Comparison of ENCODE assay signal across 9 cellular contexts in the genomic region with DNA sequence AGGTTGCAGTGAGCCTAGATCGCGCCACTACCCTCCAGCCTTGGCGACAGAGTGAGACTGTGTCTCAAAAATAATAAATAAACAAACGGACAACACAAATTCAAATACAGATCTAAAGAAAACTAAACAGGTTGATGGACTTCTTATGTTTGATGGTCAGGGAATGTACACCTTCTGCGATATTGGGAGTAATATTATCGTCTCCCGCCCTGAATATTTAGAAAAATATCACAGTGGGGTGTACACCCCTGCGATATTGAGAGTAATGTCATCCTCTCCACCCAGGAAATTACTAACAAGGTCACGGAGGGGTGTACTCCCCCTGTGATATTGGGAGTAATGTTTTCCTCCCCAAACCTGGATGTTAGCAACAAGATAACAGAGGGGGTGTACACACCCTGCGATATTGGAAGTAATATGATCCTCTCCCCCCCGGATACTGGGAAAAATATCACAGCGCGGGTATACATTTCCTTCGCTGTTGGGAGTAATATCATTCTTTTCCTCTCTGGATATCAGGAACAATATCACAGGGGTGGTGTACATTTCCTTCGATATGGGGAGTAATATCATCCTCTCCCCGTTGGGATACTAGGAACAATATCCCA. TPM values are rescaled to one million over a fixed set of nuclear protein-coding genes. Genes with fewer than 3 reads are reported as not detected.
A peak's percentile ranks its signal among the peaks of the same experiment; 100 is the strongest.
DNase-seq lines count a peak whose midpoint lies in the region; ATAC-seq and TF ChIP-seq lines count a peak whose summit lies in the region.
"Had no signal": no experiment of that assay in that cellular context is flagged by ENCODE, and none has a peak within 500 bp of the region (broad histone marks: within the 10 kb centered on the region; RNA-seq: fewer than 3 reads in every experiment).

No MANE protein-coding gene starts in this region.

- ATAC-seq in IMR-90 (ENCODE audit: low read depth) (no peak), naive B cell (ENCODE audit: low read depth in 2 of 2) (no peak), HG03045 (IDR thresholded peaks at IDR 0.05; ENCODE audit: unreplicated experiment) (no peak)
- ATAC-seq in central memory CD8-positive, alpha-beta T cell (replicated peaks; ENCODE audit: extremely low read depth, poor library complexity, severe bottlenecking): no peak

- H4K91ac ChIP-seq in IMR-90 (ENCODE audit: insufficient read depth, low read depth, low read length): peak overlapping the region; percentile 75; the same call in 1 of the 2 replicates

- H3K4me3 ChIP-seq in ACC112 (ENCODE audit: low read depth, low read length): peak overlapping the region; percentile 90
- peak overlapping the region; percentile 80; the same call in 1 of the 2 replicates for H3K4me3 ChIP-seq in IMR-90 (ENCODE audit: insufficient read depth, low read depth, low read length)

- H3K36me3 ChIP-seq in ACC112 (ENCODE audit: insufficient read depth, low read length): 0 out of 2 replicates have a peak, but pooled peaks cover 3% of the 10 kb centered on the region
- H3K36me3 ChIP-seq in IMR-90 (ENCODE audit: control insufficient read depth, insufficient read depth, low read length): peaks cover 2% of the 10 kb centered on the region; the same call in 1 of the 2 replicates

- peak overlapping the region; percentile 61 to 96 for H4K8ac ChIP-seq in IMR-90 (ENCODE audit: low read depth in 2 of 2, low read length in 2 of 2)

- H3K27me3 ChIP-seq in ACC112 (ENCODE audit: insufficient read depth, low read length): no peaks in the 10 kb centered on the region
- peaks cover 2% of the 10 kb centered on the region; the same call in 1 of the 2 replicates for H3K27me3 ChIP-seq in IMR-90 (ENCODE audit: control insufficient read depth, insufficient read depth, low read length)

- in situ Hi-C loops in IMR-90 (cut with MboI; ENCODE audit: low sequenced_read_pairs): no loop called here

- H3K4me1 ChIP-seq in ACC112 (ENCODE audit: control insufficient read depth, insufficient read depth, low read length, unreplicated experiment): peaks cover 7% of the 10 kb centered on the region
- H3K4me1 ChIP-seq in IMR-90 (ENCODE audit: control insufficient read depth, insufficient read depth, low read length): peaks cover 2% of the 10 kb centered on the region; the same call in 1 of the 2 replicates

- CTCF ChIA-PET in IMR-90 (lab: Yijun Ruan, JAX): interaction anchor here (4.3 kb wide), 1 partner anchor 13 kb away, joined by 26 read pairs; no protein-coding TSS in a partner anchor

- peak overlapping the region; percentile 93 for H3K4me2 ChIP-seq in IMR-90 (ENCODE audit: low read depth, low read length)

- no peak for DNase-seq in IMR-90
- no peak for DNase-seq in central memory CD8-positive, alpha-beta T cell (ENCODE audit: low spot score in 2 of 2)
- no peak for DNase-seq in naive B cell
- DNase-seq in HCEC 1CT: no peak
- no peak for DNase-seq in pons (ENCODE audit: low spot score)
- no peak for DNase-seq in OCI-M1 (lab: John Stamatoyannopoulos, UW)
- DNase-seq: central memory CD4-positive, alpha-beta T cell had no signal

- peak overlapping the region; percentile 96 for H3K27ac Mint-ChIP-seq in central memory CD8-positive, alpha-beta T cell (ENCODE audit: low read depth)
- peak overlapping the region; percentile 98 to 99 (median 98) for H3K27ac Mint-ChIP-seq in naive B cell

- peaks cover 15 to 16% of the 10 kb centered on the region in 2 experiments for H3K79me1 ChIP-seq in IMR-90 (ENCODE audit: low read depth in 1 of 2, low read length in 2 of 2)

- POLR2A ChIA-PET in IMR-90 (lab: Charles Lee; ENCODE audit: unreplicated experiment): no interaction called here

- no peak overlapping the region for H2AFZ ChIP-seq in ACC112 (ENCODE audit: low read length, unreplicated experiment)
- H2AFZ ChIP-seq in IMR-90 (replicated peaks; ENCODE audit: low read length, poor library complexity): no peak overlapping the region

- H2AK5ac ChIP-seq in IMR-90 (ENCODE audit: low read depth, low read length): peak overlapping the region; percentile 7; the same call in 1 of the 2 replicates

- BruUV-seq in IMR-90 (replicated peaks; lab: Mats Ljungman, UMichigan): no TSS peak

- H3K36me3 Mint-ChIP-seq in central memory CD8-positive, alpha-beta T cell (ENCODE audit: insufficient read depth): peaks cover 18% of the 10 kb centered on the region
- no peaks in the 10 kb centered on the region for H3K36me3 Mint-ChIP-seq in naive B cell

- no peaks in the 10 kb centered on the region for H3K9me1 ChIP-seq in IMR-90 (ENCODE audit: insufficient read depth, low read length)

- H4K5ac ChIP-seq in IMR-90 (ENCODE audit: low read depth, low read length): peak overlapping the region; percentile 89

- peak overlapping the region; percentile 95 for H3K4ac ChIP-seq in IMR-90 (ENCODE audit: low read depth, low read length)

- peaks cover 12% of the 10 kb centered on the region for H3K4me1 Mint-ChIP-seq in central memory CD8-positive, alpha-beta T cell
- H3K4me1 Mint-ChIP-seq in naive B cell: peaks cover 0 to 21% (median 6%) of the 10 kb centered on the region in 3 donors

- no peak overlapping the region for H2BK20ac ChIP-seq in IMR-90 (ENCODE audit: low read depth, low read length)

- dilution Hi-C loops in IMR-90 (cut with HindIII; ENCODE audit: low sequenced_read_pairs, unreplicated experiment): no loop called here

- peaks cover 9% of the 10 kb centered on the region for H3K27me3 Mint-ChIP-seq in central memory CD8-positive, alpha-beta T cell
- peaks cover 4 to 23% (median 17%) of the 10 kb centered on the region in 3 donors for H3K27me3 Mint-ChIP-seq in naive B cell

- peak overlapping the region; percentile 85 for H3K9ac ChIP-seq in IMR-90 (ENCODE audit: low read depth, low read length)

- peak overlapping the region; percentile 80 for H3K23ac ChIP-seq in IMR-90 (ENCODE audit: low read depth, low read length)

- H3K79me2 ChIP-seq in ACC112 (ENCODE audit: control insufficient read depth, insufficient read depth, low read length, unreplicated experiment): peaks cover 20% of the 10 kb centered on the region

- no peak overlapping the region for H2BK120ac ChIP-seq in IMR-90 (ENCODE audit: low read depth, low read length)

- TF ChIP-seq CTCF in IMR-90 (conservative IDR thresholded peaks at IDR 0.05; ENCODE audit: low read depth, low read length): no peak

- no peak for TF ChIP-seq POLR2A in IMR-90 (IDR thresholded peaks at IDR 0.05; ENCODE audit: low read depth, low read length)

- no peak overlapping the region for H3K56ac ChIP-seq in IMR-90 (ENCODE audit: extremely low read depth, insufficient read depth, low read length)

- H2BK15ac ChIP-seq in IMR-90 (ENCODE audit: low read depth, low read length): no peak overlapping the region

- H2BK5ac ChIP-seq in IMR-90 (ENCODE audit: low read depth, low read length, poor library complexity, severe bottlenecking): no peak overlapping the region

- WGBS in IMR-90 (ENCODE audit: extremely low coverage in 2 of 2, insufficient read length in 1 of 2), 2 experiments: no CpG with 5 or more reads among the region's 16 CpGs

- intact Hi-C loops in IMR-90 (cut with micrococcal nuclease): loop anchor here (2.0 kb wide), 1 partner anchor 113 kb away; no protein-coding TSS in a partner anchor

- TF ChIP-seq RAD21 in IMR-90 (IDR thresholded peaks at IDR 0.05; ENCODE audit: low read length): no peak

- no peaks in the 10 kb centered on the region for H3K9me3 Mint-ChIP-seq in central memory CD8-positive, alpha-beta T cell
- peaks cover 0 to 4% (median 0%) of the 10 kb centered on the region in 7 donors for H3K9me3 Mint-ChIP-seq in naive B cell

- H3K27ac ChIP-seq in ACC112 (ENCODE audit: low read depth, low read length) (peak overlapping the region; percentile 95; the same call in 1 of the 2 replicates), IMR-90 (ENCODE audit: insufficient read depth, low read length) (peak overlapping the region; percentile 91; the same call in 1 of the 2 replicates)

- H3K4me3 Mint-ChIP-seq in central memory CD8-positive, alpha-beta T cell: peak overlapping the region; percentile 96
- H3K4me3 Mint-ChIP-seq in naive B cell: peak overlapping the region; percentile 88 to 99 (median 98)

- H3K18ac ChIP-seq in IMR-90 (ENCODE audit: low read depth, low read length): no peak overlapping the region

- no peak overlapping the region for H2AK9ac ChIP-seq in IMR-90 (replicated peaks; ENCODE audit: low read depth, low read length, poor library complexity)

- no peaks in the 10 kb centered on the region for H3K9me3 ChIP-seq in IMR-90 (ENCODE audit: control insufficient read depth, insufficient read depth, low read length)

- peak overlapping the region; percentile 94; the same call in 1 of the 2 replicates for H3K14ac ChIP-seq in IMR-90 (replicated peaks; ENCODE audit: low read depth, low read length)

- H4K20me1 ChIP-seq in IMR-90 (ENCODE audit: insufficient read depth, low read length): peaks cover 4% of the 10 kb centered on the region; the same call in 1 of the 2 replicates

TF ChIP-seq in IMR-90, 13 proteins besides CTCF, POLR2A, EP300 and RAD21 (continues in another document):
- TF ChIP-seq, protein P1, sequence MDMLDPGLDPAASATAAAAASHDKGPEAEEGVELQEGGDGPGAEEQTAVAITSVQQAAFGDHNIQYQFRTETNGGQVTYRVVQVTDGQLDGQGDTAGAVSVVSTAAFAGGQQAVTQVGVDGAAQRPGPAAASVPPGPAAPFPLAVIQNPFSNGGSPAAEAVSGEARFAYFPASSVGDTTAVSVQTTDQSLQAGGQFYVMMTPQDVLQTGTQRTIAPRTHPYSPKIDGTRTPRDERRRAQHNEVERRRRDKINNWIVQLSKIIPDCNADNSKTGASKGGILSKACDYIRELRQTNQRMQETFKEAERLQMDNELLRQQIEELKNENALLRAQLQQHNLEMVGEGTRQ (IDR thresholded peaks at IDR 0.05; ENCODE audit: low read depth, low read length): no peak
- no peak for TF ChIP-seq CEBPB (IDR thresholded peaks at IDR 0.05; ENCODE audit: low read depth, low read length)
- TF ChIP-seq RCOR1 (IDR thresholded peaks at IDR 0.05; ENCODE audit: insufficient replicate concordance, low read length): no peak
- no peak for TF ChIP-seq RFX5 (IDR thresholded peaks at IDR 0.05; ENCODE audit: low read depth, low read length)
- TF ChIP-seq MXI1 (IDR thresholded peaks at IDR 0.05; ENCODE audit: borderline replicate concordance, low read depth, low read length): no peak
- no peak for TF ChIP-seq NFE2L2 (IDR thresholded peaks at IDR 0.05; ENCODE audit: low read depth, low read length)
- TF ChIP-seq MAZ (IDR thresholded peaks at IDR 0.05; ENCODE audit: borderline replicate concordance, low read depth, low read length): no peak

RNA-seq across cellular contexts. Expression of a gene that starts 1.4 kb away (rescaled TPM):
- 8.1 and 16.1 TPM in 2 replicates for total RNA-seq in IMR-90 (2012; rRNA removed)
- polyA plus RNA-seq in IMR-90 (2012; rRNA removed) (25.7 and 28.1 TPM in 2 replicates), naive B cell (ENCODE audit: low read depth in 6 of 6) (10 to 100 TPM; 54.8 to 65.4 (median 57.6) TPM)
- 18.2 and 22.3 TPM in 2 replicates for polyA plus RNA-seq in IMR-90 (2012; cell fraction: cytosol; rRNA removed)
- polyA plus RNA-seq in IMR-90 (2012; cell fraction: nucleus; rRNA removed; ENCODE audit: low replicate concordance): 17.4 and 29.5 TPM in 2 replicates

RNA-seq across cellular contexts. Expression of a gene that starts 28.2 kb away (rescaled TPM):
- not detected in 2 replicates for total RNA-seq in IMR-90 (2012; rRNA removed)
- polyA plus RNA-seq in IMR-90 (2012; rRNA removed) (0.09 TPM in 1 of 2 replicates, not detected in the other), naive B cell (ENCODE audit: low read depth in 6 of 6) (under 1 TPM in 5 of 6 donors, not detected in 1; 0.28 to 1.00 (median 0.54) TPM)
- polyA plus RNA-seq in IMR-90 (2012; cell fraction: cytosol; rRNA removed): not detected in 2 replicates
- polyA plus RNA-seq in IMR-90 (2012; cell fraction: nucleus; rRNA removed; ENCODE audit: low replicate concordance): 0.03 and 0.09 TPM in 2 replicates
